In genomic region chr22:28759861-28760560, GRCh38 we compare ENCODE assay signal across 1 cellular context.
TF ChIP-seq lines count a peak whose summit lies in the region.

No MANE protein-coding gene starts in this region.

TF ChIP-seq in WTC11, 78 proteins besides CTCF, POLR2A, EP300 and RAD21 (continued from another document):
- TF ChIP-seq, protein P1, sequence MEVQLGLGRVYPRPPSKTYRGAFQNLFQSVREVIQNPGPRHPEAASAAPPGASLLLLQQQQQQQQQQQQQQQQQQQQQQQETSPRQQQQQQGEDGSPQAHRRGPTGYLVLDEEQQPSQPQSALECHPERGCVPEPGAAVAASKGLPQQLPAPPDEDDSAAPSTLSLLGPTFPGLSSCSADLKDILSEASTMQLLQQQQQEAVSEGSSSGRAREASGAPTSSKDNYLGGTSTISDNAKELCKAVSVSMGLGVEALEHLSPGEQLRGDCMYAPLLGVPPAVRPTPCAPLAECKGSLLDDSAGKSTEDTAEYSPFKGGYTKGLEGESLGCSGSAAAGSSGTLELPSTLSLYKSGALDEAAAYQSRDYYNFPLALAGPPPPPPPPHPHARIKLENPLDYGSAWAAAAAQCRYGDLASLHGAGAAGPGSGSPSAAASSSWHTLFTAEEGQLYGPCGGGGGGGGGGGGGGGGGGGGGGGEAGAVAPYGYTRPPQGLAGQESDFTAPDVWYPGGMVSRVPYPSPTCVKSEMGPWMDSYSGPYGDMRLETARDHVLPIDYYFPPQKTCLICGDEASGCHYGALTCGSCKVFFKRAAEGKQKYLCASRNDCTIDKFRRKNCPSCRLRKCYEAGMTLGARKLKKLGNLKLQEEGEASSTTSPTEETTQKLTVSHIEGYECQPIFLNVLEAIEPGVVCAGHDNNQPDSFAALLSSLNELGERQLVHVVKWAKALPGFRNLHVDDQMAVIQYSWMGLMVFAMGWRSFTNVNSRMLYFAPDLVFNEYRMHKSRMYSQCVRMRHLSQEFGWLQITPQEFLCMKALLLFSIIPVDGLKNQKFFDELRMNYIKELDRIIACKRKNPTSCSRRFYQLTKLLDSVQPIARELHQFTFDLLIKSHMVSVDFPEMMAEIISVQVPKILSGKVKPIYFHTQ (CRISPR knock-in tag; IDR thresholded peaks at IDR 0.05): no peak
